Comparison of ENCODE assay signal across 16 cellular contexts in genomic region chr15:95263751-95264150, GRCh38.
"Had no signal": no experiment of that assay in that cellular context is flagged by ENCODE, and none has a peak within 500 bp of the region (broad histone marks: within the 10 kb centered on the region; RNA-seq: fewer than 3 reads in every experiment).

No MANE protein-coding gene starts in this region.

- H3K27me3 ChIP-seq: gastroesophageal sphincter had no signal

- H3K9me3 ChIP-seq: gastroesophageal sphincter had no signal

- H3K27ac ChIP-seq: parathyroid adenoma had no signal

- H3K36me3 ChIP-seq: gastroesophageal sphincter had no signal

- H3K4me1 ChIP-seq: parathyroid adenoma had no signal

- ATAC-seq: activated T-cell treated with anti-CD3 and anti-CD28 coated beads, Interleukin-2, amount 50 U/mL, for 72 hours; gastroesophageal sphincter; left ventricle myocardium superior; stimulated activated effector memory CD8-positive, alpha-beta T cell treated with anti-CD3 and anti-CD28 coated beads, Interleukin-12 subunit alpha, Interleukin-12 subunit beta, amount 100 ng/mL, for 72 hours had no signal

- H2AFZ ChIP-seq: parathyroid adenoma had no signal

- DNase-seq: activated CD4-positive, alpha-beta memory T cell treated with anti-CD3 and anti-CD28 coated beads for 36 hours; activated CD4-positive, alpha-beta T cell treated with anti-CD3 and anti-CD28 coated beads for 1 hour; activated gamma-delta T cell treated with Interleukin-2 at 50 U/mL for 16 hours; activated naive CD8-positive, alpha-beta T cell treated with anti-CD3 and anti-CD28 coated beads for 36 hours; activated T-cell treated with anti-CD3 and anti-CD28 coated beads, Interleukin-2, amount 50 U/mL, for 72 hours; caudate nucleus; cortex of kidney; effector CD8-positive, alpha-beta T cell; kidney; left ventricle myocardium superior; retina; T-helper 2 cell had no signal

- H3K9ac ChIP-seq: parathyroid adenoma had no signal

- H3K4me3 ChIP-seq: gastroesophageal sphincter, smooth muscle cell had no signal
